8 cellular contexts compared by ENCODE assay signal in genomic region chr12:132144115-132145071, GRCh38. TPM values are rescaled to one million over a fixed set of nuclear protein-coding genes. Genes with fewer than 3 reads are reported as not detected.
DNase-seq lines count a peak whose midpoint lies in the region; ATAC-seq and TF ChIP-seq lines count a peak whose summit lies in the region.

DDX51 (minus strand) TSS chr12:132144319; CDS start chr12:132144296, 23 bp downstream.
NOC4L (plus strand) TSS chr12:132144457; CDS start chr12:132144489, 32 bp downstream.

- no peaks in the 10 kb centered on the region for H3K9me3 ChIP-seq in prostate gland

- H3K4me3 ChIP-seq in prostate gland, result peak within 1 kb of the TSS; percentile 99
- H3K4me3 ChIP-seq in urinary bladder (ENCODE audit: low read depth, low read length), result peak within 1 kb of the TSS; percentile 97

- intact Hi-C loops in T-helper 1 cell treated with Interleukin-12 subunit alpha and Interleukin-12 subunit beta and Interleukin-4 antibody, amounts not matched to agents 30 ng/mL and 1 ng/mL, for 36 hours (cut with micrococcal nuclease), result loop anchor here (1.0 to 10.0 kb wide), 7 partner anchors 42 to 618 kb away; partner anchors contain the start of genes ANKLE2, EP400, POLE and PXMP2
- intact Hi-C loops in left ventricle myocardium superior (cut with micrococcal nuclease) (no loop called here), prostate gland (cut with DNase I) (no loop called here)

- H3K27me3 ChIP-seq in prostate gland (replicated peaks; ENCODE audit: insufficient read depth), result no peaks in the 10 kb centered on the region

- WGBS in prostate gland, result under 1% methylated on average over 83 of the region's 113 CpGs
- under 1% methylated on average over 113 of the region's 113 CpGs for WGBS in urinary bladder

- peak within 1 kb of the TSS; percentile 79 to 82 for H3K27ac ChIP-seq in prostate gland
- peak within 1 kb of the TSS; percentile 72 for H3K27ac ChIP-seq in urinary bladder (ENCODE audit: low read depth)

- peaks cover 11 to 14% of the 10 kb centered on the region in 2 donors for H3K36me3 ChIP-seq in prostate gland
- peaks cover 3% of the 10 kb centered on the region for H3K36me3 ChIP-seq in urinary bladder (ENCODE audit: insufficient read depth)

- TF ChIP-seq POLR2A in prostate gland (IDR thresholded peaks at IDR 0.05), result peak; percentile 71

- in situ Hi-C loops in GM13977 (cut with MboI; ENCODE audit: low pct_unique_long_range_greater_than_20kb, low sequenced_read_pairs, unreplicated experiment), result no loop called here

- TF ChIP-seq CTCF in GM13977 (IDR thresholded peaks at IDR 0.05; ENCODE audit: extremely low read depth, insufficient read depth, missing control alignments), result no peak
- TF ChIP-seq CTCF in prostate gland (IDR thresholded peaks at IDR 0.05), result peak in 2 of 4 experiments; percentile 21 to 49

- H3K4me1 ChIP-seq in prostate gland (replicated peaks) (peaks cover 14% of the 10 kb centered on the region), urinary bladder (ENCODE audit: insufficient read depth) (no peaks in the 10 kb centered on the region)

- DNase-seq in GM13977 (ENCODE audit: low spot score) (peak; percentile 99), NCI-H146 (lab: John Stamatoyannopoulos, UW) (peak; percentile 91), amniotic epithelial cell (ENCODE audit: low read depth) (peak; percentile 88), left ventricle myocardium superior (peak; percentile 98), prostate gland (ENCODE audit: low spot score) (peak; percentile 92)

- ATAC-seq in HG02852 (IDR thresholded peaks at IDR 0.05; ENCODE audit: unreplicated experiment), result peak; percentile 80
- peak; percentile 93 for ATAC-seq in left ventricle myocardium superior

RNA-seq across cellular contexts. Expression of gene DDX51, which starts in this region (rescaled TPM):
- 32.6 and 33.1 TPM in 2 replicates for total RNA-seq in T-helper 1 cell treated with Interleukin-12 subunit alpha and Interleukin-12 subunit beta and Interleukin-4 antibody, amounts not matched to agents 30 ng/mL and 1 ng/mL, for 36 hours
- 8.6 TPM for total RNA-seq in left ventricle myocardium superior
- total RNA-seq in prostate gland, result 10 to 100 TPM; 12.7 to 29.0 TPM
- 6.5 TPM for total RNA-seq in urinary bladder
- 17.4 TPM for polyA plus RNA-seq in urinary bladder

RNA-seq across cellular contexts. Expression of gene NOC4L, which starts in this region (rescaled TPM):
- 26.4 and 28.5 TPM in 2 replicates for total RNA-seq in T-helper 1 cell treated with Interleukin-12 subunit alpha and Interleukin-12 subunit beta and Interleukin-4 antibody, amounts not matched to agents 30 ng/mL and 1 ng/mL, for 36 hours
- total RNA-seq in left ventricle myocardium superior (12.1 TPM), prostate gland (10 to 100 TPM; 12.4 to 32.5 TPM), urinary bladder (4.3 TPM)
- 24.4 TPM for polyA plus RNA-seq in urinary bladder

Comparison
In these comparisons a context has a peak if more than half of its experiments do, and no peak if none do; other contexts are left out.
1. Peak in every context shown above with its lines: DNase-seq, ATAC-seq, H3K4me3 ChIP-seq and H3K27ac ChIP-seq.